Comparison of ENCODE assay signal across 8 cellular contexts in the genomic region with DNA sequence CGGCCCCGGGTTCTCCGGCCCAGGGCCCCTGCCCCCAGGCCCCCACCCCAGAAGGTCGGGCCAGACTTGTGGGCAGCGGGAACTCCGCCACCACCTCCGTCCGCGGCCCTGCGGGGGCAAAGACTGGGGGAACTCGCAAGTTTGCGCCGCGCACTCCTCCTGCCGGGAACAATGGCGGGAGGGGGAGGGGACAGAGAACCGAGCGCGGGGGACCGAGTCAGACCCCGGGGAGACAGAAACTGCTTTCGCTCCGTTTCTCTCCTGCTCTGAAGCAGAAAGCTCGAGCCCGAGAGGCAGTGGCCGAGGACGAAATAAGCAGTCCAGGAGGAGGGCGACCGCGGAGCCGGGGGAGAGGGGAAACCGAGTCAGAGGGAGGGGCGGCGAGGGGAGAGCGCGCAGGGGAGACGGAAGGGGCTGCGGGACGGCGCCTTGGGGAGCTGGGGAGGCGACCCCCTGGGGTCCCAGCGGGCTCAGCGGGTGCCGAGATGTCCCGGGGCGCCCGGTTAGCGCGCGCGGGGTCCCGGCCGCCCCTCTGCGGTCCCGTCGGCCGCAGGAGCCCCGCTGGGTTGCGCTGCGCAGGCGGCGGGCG. TPM values are rescaled to one million over a fixed set of nuclear protein-coding genes. Genes with fewer than 3 reads are reported as not detected.
DNase-seq lines count a peak whose midpoint lies in the region; ATAC-seq, FAIRE-seq and TF ChIP-seq lines count a peak whose summit lies in the region.

No MANE protein-coding gene starts in this region.

- peaks cover 7% of the 10 kb centered on the region for H3K4me1 ChIP-seq in iPS DF 6.9 (ENCODE audit: control insufficient read depth, insufficient read depth, low read length)
- H3K4me1 ChIP-seq in small intestine (ENCODE audit: control insufficient read depth in 2 of 2, insufficient read depth in 1 of 2, low read depth in 1 of 2, low read length in 1 of 2) = peaks cover 0 to 5% of the 10 kb centered on the region in 2 donors

- ATAC-seq in HG02870 (IDR thresholded peaks at IDR 0.05; ENCODE audit: unreplicated experiment) (no peak), HG03565 (IDR thresholded peaks at IDR 0.05; ENCODE audit: unreplicated experiment) (no peak)

- no peak for FAIRE-seq in small intestine (lab: Jason Lieb, UNC)

- CTCF ChIA-PET in AG04450 (lab: Charles Lee) = interaction anchor here (0.6 to 1.5 kb wide), 7 partner anchors 9 to 154 kb away, joined by 3 to 8 read pairs (median 5); no protein-coding TSS in a partner anchor

- DNase-seq in AG04450 (ENCODE audit: low read depth, low spot score) (no peak), iPS DF 6.9 (ENCODE audit: low read depth, low spot score) (no peak), small intestine (no peak), kidney glomerular epithelial cell (lab: John Stamatoyannopoulos, UW) (no peak)
- peak; percentile 39 for DNase-seq in activated naive CD4-positive, alpha-beta T cell treated with anti-CD3 and anti-CD28 coated beads, Interleukin-2, amount 50 U/mL, for 16 hours

- POLR2A ChIA-PET in AG04450 (lab: Yijun Ruan, JAX) = no interaction called here

- H3K27me3 ChIP-seq in AG04450 (ENCODE audit: control insufficient read depth, insufficient read depth, low read length) = peaks cover 33% of the 10 kb centered on the region
- no peaks in the 10 kb centered on the region for H3K27me3 ChIP-seq in iPS DF 6.9 (ENCODE audit: control insufficient read depth, insufficient read depth, low read length)
- no peaks in the 10 kb centered on the region for H3K27me3 ChIP-seq in small intestine (ENCODE audit: control insufficient read depth in 2 of 2, insufficient read depth in 2 of 2, low read length in 2 of 2)

- no peak for TF ChIP-seq CTCF in AG04450 (IDR thresholded peaks at IDR 0.05; ENCODE audit: low read depth, low read length)

- no peaks in the 10 kb centered on the region for H3K36me3 ChIP-seq in KOPT-K1 (ENCODE audit: insufficient read depth, low read length)
- H3K36me3 ChIP-seq in iPS DF 6.9 (ENCODE audit: control insufficient read depth, insufficient read depth, low read length) = no peaks in the 10 kb centered on the region
- no peaks in the 10 kb centered on the region for H3K36me3 ChIP-seq in small intestine (ENCODE audit: control insufficient read depth in 2 of 2, insufficient read depth in 2 of 2, low read length in 2 of 2)

- WGBS in iPS DF 6.9 (ENCODE audit: insufficient coverage, insufficient read length) = no CpG with 5 or more reads among the region's 63 CpGs
- WGBS in small intestine, 3 donors = 1% methylated on average over 33 to 63 of the region's 63 CpGs

- H3K4me3 ChIP-seq in AG04450 (ENCODE audit: low read depth, low read length) (peak overlapping the region; percentile 71), iPS DF 6.9 (ENCODE audit: low read length) (peak overlapping the region; percentile 84), small intestine (ENCODE audit: low read depth in 1 of 2, low read length in 2 of 2) (peak overlapping the region; percentile 62)

- no peak overlapping the region for H3K27ac ChIP-seq in AG04450 (ENCODE audit: low read depth, low read length)
- H3K27ac ChIP-seq in KOPT-K1 (ENCODE audit: low read depth, low read length, poor library complexity, severe bottlenecking) = peak overlapping the region; percentile 63
- H3K27ac ChIP-seq in iPS DF 6.9 (ENCODE audit: low read length) = no peak overlapping the region
- H3K27ac ChIP-seq in small intestine (ENCODE audit: low read depth in 1 of 2, low read length in 1 of 2) = peak overlapping the region; percentile 69 to 87

- H3K9me3 ChIP-seq in AG04450 (ENCODE audit: control insufficient read depth, insufficient read depth, low read length) (peaks cover 5% of the 10 kb centered on the region; the same call in 1 of the 2 replicates), KOPT-K1 (ENCODE audit: insufficient read depth, low read length, poor library complexity, severe bottlenecking) (no peaks in the 10 kb centered on the region), iPS DF 6.9 (ENCODE audit: control insufficient read depth, insufficient read depth, low read length) (no peaks in the 10 kb centered on the region), small intestine (ENCODE audit: control insufficient read depth, low read depth) (no peaks in the 10 kb centered on the region)

RNA-seq across cellular contexts. Expression of a gene that starts 0.6 kb away (rescaled TPM):
- polyA plus RNA-seq in AG04450 (2011; rRNA removed) (6.3 and 10.6 TPM in 2 replicates), small intestine (100 to 1,000 TPM in 1 of 3 donors, 10 to 100 TPM in 1, 1 to 10 TPM in 1; 6.8 to 105 (median 11.2) TPM)
- polyA minus RNA-seq in AG04450 (2011; rRNA and poly(A)+ RNA removed) = 13.4 and 17.3 TPM in 2 replicates

Comparison
In these comparisons a context has a peak if more than half of its experiments do, and no peak if none do; other contexts are left out.
1. H3K27ac ChIP-seq: peak in KOPT-K1 (single experiment) and small intestine (2 of 2); none in AG04450 (single experiment) and iPS DF 6.9 (single experiment).
2. Peak in every context shown above with its lines, with median percentiles within 50 percentile points of each other: H3K4me3 ChIP-seq.